1 cellular context compared by ENCODE assay signal in genomic region chr5:57173318-57174127, GRCh38.
TF ChIP-seq lines count a peak whose summit lies in the region.

Gene GPBP1, plus strand, starts transcription at chr5:57174059. Its CDS starts 40,072 bp downstream, at chr5:57214131.

TF ChIP-seq in HEK293, 187 proteins besides CTCF, POLR2A, EP300 and RAD21 (continued from another document and continues in another):
- TF ChIP-seq ZBTB6 (tag by site-specific recombination; IDR thresholded peaks at IDR 0.05) (peak; percentile 52; the same call in 1 of the 2 replicates), SCRT2 (tag by site-specific recombination; IDR thresholded peaks at IDR 0.05) (no peak), ZNF146 (tag by site-specific recombination; IDR thresholded peaks at IDR 0.05) (no peak), GLI4 (tag by site-specific recombination; IDR thresholded peaks at IDR 0.05) (no peak), ZNF112 (tag by site-specific recombination; IDR thresholded peaks at IDR 0.05) (no peak), ZNF473 (tag by site-specific recombination; IDR thresholded peaks at IDR 0.05) (no peak), INSM2 (tag by site-specific recombination; IDR thresholded peaks at IDR 0.05) (peak; percentile 63), FEZF1 (tag by site-specific recombination; IDR thresholded peaks at IDR 0.05) (peak; percentile 49; the same call in 1 of the 2 replicates), ZNF18 (tag by site-specific recombination; IDR thresholded peaks at IDR 0.05) (no peak; the same call in 1 of the 2 replicates), TCF7L2 (IDR thresholded peaks at IDR 0.05; ENCODE audit: borderline replicate concordance, low read depth, low read length) (no peak), ZNF571 (tag by site-specific recombination; IDR thresholded peaks at IDR 0.05) (no peak), ZNF747 (tag by site-specific recombination; IDR thresholded peaks at IDR 0.05) (no peak), ZNF76 (tag by site-specific recombination; IDR thresholded peaks at IDR 0.05; ENCODE audit: borderline replicate concordance, low read depth) (peak; percentile 46), ZNF514 (tag by site-specific recombination; IDR thresholded peaks at IDR 0.05) (no peak), ZNF19 (tag by site-specific recombination; IDR thresholded peaks at IDR 0.05; ENCODE audit: low read depth) (no peak), RBAK (tag by site-specific recombination; IDR thresholded peaks at IDR 0.05) (no peak), EGR2 (tag by site-specific recombination; IDR thresholded peaks at IDR 0.05; ENCODE audit: low read depth) (no peak), ZNF426 (tag by site-specific recombination; IDR thresholded peaks at IDR 0.05) (no peak), ZNF549 (tag by site-specific recombination; IDR thresholded peaks at IDR 0.05) (no peak), ZNF518A (tag by site-specific recombination; conservative IDR thresholded peaks at IDR 0.05; ENCODE audit: low read depth) (no peak; the same call in 1 of the 2 replicates), ZNF768 (tag by site-specific recombination; IDR thresholded peaks at IDR 0.05) (no peak), ZBTB11 (tag by site-specific recombination; conservative IDR thresholded peaks at IDR 0.05; ENCODE audit: low read depth) (peak; percentile 56), ZNF214 (tag by site-specific recombination; IDR thresholded peaks at IDR 0.05; ENCODE audit: borderline replicate concordance) (no peak), ZNF274 (IDR thresholded peaks at IDR 0.05; ENCODE audit: low read length) (no peak), ZNF274 (tag by site-specific recombination; IDR thresholded peaks at IDR 0.05; ENCODE audit: borderline replicate concordance) (no peak), ZBTB49 (tag by site-specific recombination; IDR thresholded peaks at IDR 0.05; ENCODE audit: low read depth) (no peak), ZNF791 (tag by site-specific recombination; IDR thresholded peaks at IDR 0.05) (no peak), ZFP41 (tag by site-specific recombination; IDR thresholded peaks at IDR 0.05; ENCODE audit: borderline replicate concordance) (no peak), ZNF391 (tag by site-specific recombination; IDR thresholded peaks at IDR 0.05; ENCODE audit: borderline replicate concordance, low read depth) (no peak), ZNF843 (tag by site-specific recombination; IDR thresholded peaks at IDR 0.05) (peak; percentile 56), ZNF433 (tag by site-specific recombination; IDR thresholded peaks at IDR 0.05; ENCODE audit: low read depth) (no peak), ZNF394 (tag by site-specific recombination; IDR thresholded peaks at IDR 0.05; ENCODE audit: borderline replicate concordance) (peak; percentile 86; the same call in 1 of the 2 replicates), TRIM28 (IDR thresholded peaks at IDR 0.05; ENCODE audit: borderline replicate concordance, low read length) (no peak), ZNF449 (tag by site-specific recombination; IDR thresholded peaks at IDR 0.05) (peak; percentile 81), ZBTB10 (tag by site-specific recombination; IDR thresholded peaks at IDR 0.05) (peak; percentile 95), ZNF521 (tag by site-specific recombination; IDR thresholded peaks at IDR 0.05) (no peak), ZNF416 (tag by site-specific recombination; IDR thresholded peaks at IDR 0.05) (no peak), ZNF654 (tag by site-specific recombination; IDR thresholded peaks at IDR 0.05; ENCODE audit: low read depth) (no peak), ZSCAN30 (tag by site-specific recombination; IDR thresholded peaks at IDR 0.05) (0 out of 2 replicates have a peak, but pooled peaks have one; percentile 51), ZNF362 (tag by site-specific recombination; IDR thresholded peaks at IDR 0.05) (no peak)
